In the genomic region with DNA sequence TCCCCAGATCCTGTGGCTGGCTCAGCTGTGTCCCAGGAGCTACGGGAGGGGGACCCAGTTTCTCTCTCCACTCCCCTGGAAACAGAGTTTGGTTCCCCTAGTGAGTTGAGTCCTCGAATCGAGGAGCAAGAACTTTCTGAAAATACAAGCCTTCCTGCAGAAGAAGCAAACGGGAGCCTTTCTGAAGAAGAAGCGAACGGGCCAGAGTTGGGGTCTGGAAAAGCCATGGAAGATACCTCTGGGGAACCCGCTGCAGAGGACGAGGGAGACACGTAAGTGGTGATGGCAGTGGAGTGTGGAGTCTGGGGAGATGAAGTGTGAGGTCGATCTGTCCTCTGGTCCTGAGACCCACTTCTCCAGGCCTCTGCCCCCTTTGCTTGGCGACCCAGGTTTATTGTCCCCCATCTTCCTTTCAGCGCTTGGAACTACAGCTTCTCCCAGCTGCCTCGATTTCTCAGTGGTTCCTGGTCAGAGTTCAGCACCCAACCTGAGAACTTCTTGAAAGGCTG, we compare ENCODE assay signal across 8 cellular contexts. TPM values are rescaled to one million over a fixed set of nuclear protein-coding genes. Genes with fewer than 3 reads are reported as not detected.
A peak's percentile ranks its signal among the peaks of the same experiment; 100 is the strongest.
DNase-seq lines count a peak whose midpoint lies in the region; ATAC-seq and TF ChIP-seq lines count a peak whose summit lies in the region.

No MANE protein-coding gene starts in this region.

- H3K4me3 ChIP-seq in A673 (ENCODE audit: low read depth, low read length, poor library complexity, severe bottlenecking) (peak overlapping the region; percentile 91), IMR-90 (ENCODE audit: insufficient read depth, low read depth, low read length) (peak overlapping the region; percentile 83), muscle layer of duodenum (ENCODE audit: low read depth in 1 of 2, low read length in 2 of 2) (peak overlapping the region; percentile 94 to 99)

- ATAC-seq in IMR-90 (ENCODE audit: low read depth) (no peak), GM19328 (IDR thresholded peaks at IDR 0.05; ENCODE audit: unreplicated experiment) (no peak)

- H3K9me3 ChIP-seq in A673 (ENCODE audit: low read depth, low read length, poor library complexity, severe bottlenecking) (no peaks in the 10 kb centered on the region), IMR-90 (ENCODE audit: control insufficient read depth, insufficient read depth, low read length) (no peaks in the 10 kb centered on the region), muscle layer of duodenum (ENCODE audit: control insufficient read depth in 1 of 2, low read length in 2 of 2) (no peaks in the 10 kb centered on the region)

- no peaks in the 10 kb centered on the region for H3K9me3 Mint-ChIP-seq in chondrocyte (ENCODE audit: low read depth)

- peaks cover 15 to 51% of the 10 kb centered on the region in 2 experiments for H3K79me1 ChIP-seq in IMR-90 (ENCODE audit: low read depth in 1 of 2, low read length in 2 of 2)

- no peak overlapping the region for H3K23ac ChIP-seq in IMR-90 (ENCODE audit: low read depth, low read length)

- H2BK20ac ChIP-seq in IMR-90 (ENCODE audit: low read depth, low read length) = no peak overlapping the region

- H4K20me1 ChIP-seq in IMR-90 (ENCODE audit: insufficient read depth, low read length) = peaks cover 4% of the 10 kb centered on the region

- peak overlapping the region; percentile 79 for H2AK9ac ChIP-seq in IMR-90 (replicated peaks; ENCODE audit: low read depth, low read length, poor library complexity)

- peaks cover 8% of the 10 kb centered on the region for H3K36me3 Mint-ChIP-seq in chondrocyte (ENCODE audit: low read depth)

- no peak for TF ChIP-seq POLR2A in IMR-90 (IDR thresholded peaks at IDR 0.05; ENCODE audit: low read depth, low read length)

- H3K9me1 ChIP-seq in IMR-90 (ENCODE audit: insufficient read depth, low read length) = no peaks in the 10 kb centered on the region

- H3K4ac ChIP-seq in IMR-90 (ENCODE audit: low read depth, low read length) = no peak overlapping the region

- BruUV-seq in A673 (replicated peaks; lab: Mats Ljungman, UMichigan) (no TSS peak), IMR-90 (replicated peaks; lab: Mats Ljungman, UMichigan) (no TSS peak)

- H3K27ac ChIP-seq in A673 (ENCODE audit: low read depth, low read length, poor library complexity, severe bottlenecking) (peak overlapping the region; percentile 80), IMR-90 (ENCODE audit: insufficient read depth, low read length) (peak overlapping the region; percentile 46; the same call in 1 of the 2 replicates), muscle layer of duodenum (ENCODE audit: low read length) (peak overlapping the region; percentile 60)

- no peak for DNase-seq in A673 (ENCODE audit: low spot score)
- no peak for DNase-seq in IMR-90
- no peak for DNase-seq in chondrocyte (ENCODE audit: low spot score)
- DNase-seq in D341Med (ENCODE audit: low spot score) = no peak
- no peak for DNase-seq in activated gamma-delta T cell (lab: John Stamatoyannopoulos, UW)
- DNase-seq in NCI-H345 treated with DMSO at 0.1 percent for 48 hours (lab: John Stamatoyannopoulos, UW; ENCODE audit: unreplicated experiment) = no peak

- H4K91ac ChIP-seq in IMR-90 (ENCODE audit: insufficient read depth, low read depth, low read length) = no peak overlapping the region

- H4K8ac ChIP-seq in IMR-90 (ENCODE audit: low read depth in 2 of 2, low read length in 2 of 2) = peak overlapping the region; percentile 34 to 64; a peak in 1 of 4 replicates

- WGBS in IMR-90 (ENCODE audit: extremely low coverage in 2 of 2, insufficient read length in 1 of 2), 2 experiments = 10% methylated on average over 3 of the region's 13 CpGs; no CpG with 5 or more reads in 1 of the 2 experiments

- H3K4me2 ChIP-seq in IMR-90 (ENCODE audit: low read depth, low read length) = peak overlapping the region; percentile 92

- H3K36me3 ChIP-seq in A673 (ENCODE audit: insufficient read depth, low read length, poor library complexity, severe bottlenecking) (peaks cover 3% of the 10 kb centered on the region), IMR-90 (ENCODE audit: control insufficient read depth, insufficient read depth, low read length) (no peaks in the 10 kb centered on the region; the same call in 1 of the 2 replicates), muscle layer of duodenum (ENCODE audit: control insufficient read depth in 1 of 2, insufficient read depth in 2 of 2, low read length in 2 of 2) (peaks cover 0 to 4% of the 10 kb centered on the region in 2 donors)

- H3K56ac ChIP-seq in IMR-90 (ENCODE audit: extremely low read depth, insufficient read depth, low read length) = peak overlapping the region; percentile 62; the same call in 1 of the 2 replicates

- no peak for TF ChIP-seq RAD21 in IMR-90 (IDR thresholded peaks at IDR 0.05; ENCODE audit: low read length)

- H3K4me1 ChIP-seq in A673 (ENCODE audit: insufficient read depth, low read length, poor library complexity, severe bottlenecking) (peaks cover 20% of the 10 kb centered on the region), IMR-90 (ENCODE audit: control insufficient read depth, insufficient read depth, low read length) (no peaks in the 10 kb centered on the region), muscle layer of duodenum (ENCODE audit: control insufficient read depth in 1 of 2, insufficient read depth in 2 of 2, low read length in 2 of 2) (peaks cover 21 to 23% of the 10 kb centered on the region in 2 donors)

- H2BK5ac ChIP-seq in IMR-90 (ENCODE audit: low read depth, low read length, poor library complexity, severe bottlenecking) = no peak overlapping the region

- no peak overlapping the region for H4K5ac ChIP-seq in IMR-90 (ENCODE audit: low read depth, low read length)

- H3K14ac ChIP-seq in IMR-90 (replicated peaks; ENCODE audit: low read depth, low read length) = 0 out of 2 replicates have a peak overlapping the region, but pooled peaks have one; percentile 14

- intact Hi-C loops in A673 (cut with micrococcal nuclease; ENCODE audit: unreplicated experiment) (loop anchor here (5.0 to 10.0 kb wide), 4 partner anchors 62 to 644 kb away; partner anchors contain the start of genes FGF11, MPDU1, SAT2 and SLC16A11), IMR-90 (cut with micrococcal nuclease) (loop anchor here (1.0 to 5.0 kb wide), 3 partner anchors 55 to 207 kb away; partner anchors contain the start of genes POLR2A and SLC35G6)

- no peak overlapping the region for H3K18ac ChIP-seq in IMR-90 (ENCODE audit: low read depth, low read length)

- POLR2A ChIA-PET in A673 (lab: Charles Lee; ENCODE audit: low non-redundant PET) = interaction anchor here (0.5 to 0.7 kb wide), 2 partner anchors 75 to 175 kb away, joined by 3 to 14 read pairs; no protein-coding TSS in a partner anchor
- POLR2A ChIA-PET in IMR-90 (lab: Charles Lee; ENCODE audit: unreplicated experiment) = interaction anchor here (0.5 to 3.0 kb wide), 2 partner anchors 14 to 61 kb away, joined by 3 to 9 read pairs; partner anchors contain the start of gene SAT2

- TF ChIP-seq CTCF in A673 (conservative IDR thresholded peaks at IDR 0.05; ENCODE audit: low read depth, low read length) (no peak), IMR-90 (conservative IDR thresholded peaks at IDR 0.05; ENCODE audit: low read depth, low read length) (no peak), chondrocyte (IDR thresholded peaks at IDR 0.05) (no peak)

- no peak overlapping the region for H2BK15ac ChIP-seq in IMR-90 (ENCODE audit: low read depth, low read length)

- peak overlapping the region; percentile 90 for H3K9ac ChIP-seq in IMR-90 (ENCODE audit: low read depth, low read length)

- CTCF ChIA-PET in A673 (lab: Charles Lee) = interaction anchor here (0.6 to 2.1 kb wide), 3 partner anchors 17 to 128 kb away, joined by 3 to 8 read pairs (median 5); partner anchors contain the start of genes MPDU1 and SENP3
- CTCF ChIA-PET in IMR-90 (lab: Yijun Ruan, JAX) = interaction anchor here (0.7 to 4.1 kb wide), 5 partner anchors 13 to 110 kb away, joined by 3 to 27 read pairs (median 4); partner anchors contain the start of genes CD68, SAT2 and SHBG

- peak overlapping the region; percentile 100 for H3K27ac Mint-ChIP-seq in chondrocyte (ENCODE audit: unreplicated experiment)

- peak overlapping the region; percentile 98 for H3K4me3 Mint-ChIP-seq in chondrocyte (ENCODE audit: unreplicated experiment)

- in situ Hi-C loops in IMR-90 (cut with MboI; ENCODE audit: low sequenced_read_pairs) = no loop called here

- H3K4me1 Mint-ChIP-seq in chondrocyte (ENCODE audit: low read depth) = peaks cover 26% of the 10 kb centered on the region

- H2BK120ac ChIP-seq in IMR-90 (ENCODE audit: low read depth, low read length) = no peak overlapping the region

- no peak overlapping the region for H2AK5ac ChIP-seq in IMR-90 (ENCODE audit: low read depth, low read length)

- H2AFZ ChIP-seq in IMR-90 (replicated peaks; ENCODE audit: low read length, poor library complexity) = peak overlapping the region; percentile 90

- dilution Hi-C loops in IMR-90 (cut with HindIII; ENCODE audit: low sequenced_read_pairs, unreplicated experiment) = no loop called here

- no peaks in the 10 kb centered on the region for H3K27me3 Mint-ChIP-seq in chondrocyte (ENCODE audit: low read depth)

- no peaks in the 10 kb centered on the region for H3K27me3 ChIP-seq in A673 (replicated peaks; ENCODE audit: insufficient read depth, low read depth, low read length, poor library complexity)
- H3K27me3 ChIP-seq in IMR-90 (ENCODE audit: control insufficient read depth, insufficient read depth, low read length) = no peaks in the 10 kb centered on the region
- no peaks in the 10 kb centered on the region for H3K27me3 ChIP-seq in muscle layer of duodenum (ENCODE audit: low read depth, low read length)

RNA-seq across cellular contexts. Expression of gene WRAP53, which starts 0.6 kb away (rescaled TPM):
- 42.2 and 51.8 TPM in 2 replicates for total RNA-seq in A673 (2021)
- total RNA-seq in IMR-90 (2012; rRNA removed) = 5.0 and 6.6 TPM in 2 replicates
- 9.4 and 9.5 TPM in 2 replicates for polyA plus RNA-seq in IMR-90 (2012; rRNA removed)
- 4.4 and 6.0 TPM in 2 replicates for polyA plus RNA-seq in IMR-90 (2012; cell fraction: cytosol; rRNA removed)
- 7.6 and 17.7 TPM in 2 replicates for polyA plus RNA-seq in IMR-90 (2012; cell fraction: nucleus; rRNA removed; ENCODE audit: low replicate concordance)
- 6.5 to 12.6 TPM (median 7.1 TPM) in 3 replicates for total RNA-seq in chondrocyte

RNA-seq across cellular contexts. Expression of gene TP53, which starts 1.6 kb away (rescaled TPM):
- 32.2 and 34.8 TPM in 2 replicates for total RNA-seq in A673 (2021)
- 26.4 and 31.2 TPM in 2 replicates for total RNA-seq in IMR-90 (2012; rRNA removed)
- 41.6 and 48.5 TPM in 2 replicates for polyA plus RNA-seq in IMR-90 (2012; rRNA removed)
- polyA plus RNA-seq in IMR-90 (2012; cell fraction: cytosol; rRNA removed) = 86.0 and 105 TPM in 2 replicates
- polyA plus RNA-seq in IMR-90 (2012; cell fraction: nucleus; rRNA removed; ENCODE audit: low replicate concordance) = 34.8 and 74.1 TPM in 2 replicates
- 74.5 to 77.7 TPM (median 74.9 TPM) in 3 replicates for total RNA-seq in chondrocyte

RNA-seq across cellular contexts. Expression of gene EFNB3, which starts 16.1 kb away (rescaled TPM):
- total RNA-seq in A673 (2021) (10.0 and 15.8 TPM in 2 replicates), IMR-90 (2012; rRNA removed) (0.54 and 0.56 TPM in 2 replicates), chondrocyte (4.1 to 6.5 TPM (median 6.4 TPM) in 3 replicates)
- 2.0 TPM in 2 replicates for polyA plus RNA-seq in IMR-90 (2012; rRNA removed)
- 0.94 and 2.4 TPM in 2 replicates for polyA plus RNA-seq in IMR-90 (2012; cell fraction: cytosol; rRNA removed)
- polyA plus RNA-seq in IMR-90 (2012; cell fraction: nucleus; rRNA removed; ENCODE audit: low replicate concordance) = 4.3 and 6.6 TPM in 2 replicates

RNA-seq across cellular contexts. Expression of gene DNAH2, which starts 28.7 kb away (rescaled TPM):
- total RNA-seq in A673 (2021) = 0.15 and 0.24 TPM in 2 replicates
- total RNA-seq in IMR-90 (2012; rRNA removed) = under 0.01 TPM in 2 replicates
- 0.01 and 0.02 TPM in 2 replicates for polyA plus RNA-seq in IMR-90 (2012; rRNA removed)
- polyA plus RNA-seq in IMR-90 (2012; cell fraction: cytosol; rRNA removed) = 0.01 and 0.09 TPM in 2 replicates
- polyA plus RNA-seq in IMR-90 (2012; cell fraction: nucleus; rRNA removed; ENCODE audit: low replicate concordance) = 0.14 and 0.16 TPM in 2 replicates
- not detected in 3 replicates for total RNA-seq in chondrocyte

RNA-seq across cellular contexts. Expression of gene ATP1B2, which starts 38.1 kb away (rescaled TPM):
- total RNA-seq in A673 (2021) (3.5 and 5.9 TPM in 2 replicates), IMR-90 (2012; rRNA removed) (not detected in 2 replicates), chondrocyte (0.77 to 2.2 TPM (median 0.90 TPM) in 3 replicates)
- 0.02 TPM in 1 of 2 replicates, not detected in the other for polyA plus RNA-seq in IMR-90 (2012; rRNA removed)
- polyA plus RNA-seq in IMR-90 (2012; cell fraction: cytosol; rRNA removed) = 0.02 TPM in 1 of 2 replicates, not detected in the other
- polyA plus RNA-seq in IMR-90 (2012; cell fraction: nucleus; rRNA removed; ENCODE audit: low replicate concordance) = 0.02 TPM in 2 replicates
